In the genomic region with DNA sequence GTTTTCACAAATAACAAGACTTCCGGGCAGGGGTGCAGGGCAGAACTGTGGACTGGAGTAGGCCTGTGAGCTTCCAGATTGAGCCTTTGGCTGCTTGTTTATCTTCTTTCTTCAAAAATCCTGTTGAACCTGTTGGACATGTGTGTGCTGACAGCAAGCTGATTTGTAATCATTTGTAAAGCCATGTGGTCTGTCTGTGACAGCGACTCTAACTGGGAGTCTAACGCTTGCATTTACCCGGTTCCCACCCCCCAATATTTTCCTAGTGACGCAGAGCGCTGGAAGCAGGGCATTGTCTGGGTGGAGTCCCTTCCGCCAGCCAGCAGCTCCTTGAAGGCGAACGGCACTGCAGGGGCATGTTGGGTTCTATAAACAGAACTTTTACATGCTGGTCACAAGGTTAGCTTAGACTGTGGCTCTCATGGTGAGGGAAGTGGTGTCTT, we compare ENCODE assay signal across 1 cellular context.
TF ChIP-seq lines count a peak whose summit lies in the region.

No MANE protein-coding gene starts in this region.

TF ChIP-seq in GM23338, 12 proteins besides CTCF, POLR2A, EP300 and RAD21 (continued from another document):
- TF ChIP-seq, protein P1, sequence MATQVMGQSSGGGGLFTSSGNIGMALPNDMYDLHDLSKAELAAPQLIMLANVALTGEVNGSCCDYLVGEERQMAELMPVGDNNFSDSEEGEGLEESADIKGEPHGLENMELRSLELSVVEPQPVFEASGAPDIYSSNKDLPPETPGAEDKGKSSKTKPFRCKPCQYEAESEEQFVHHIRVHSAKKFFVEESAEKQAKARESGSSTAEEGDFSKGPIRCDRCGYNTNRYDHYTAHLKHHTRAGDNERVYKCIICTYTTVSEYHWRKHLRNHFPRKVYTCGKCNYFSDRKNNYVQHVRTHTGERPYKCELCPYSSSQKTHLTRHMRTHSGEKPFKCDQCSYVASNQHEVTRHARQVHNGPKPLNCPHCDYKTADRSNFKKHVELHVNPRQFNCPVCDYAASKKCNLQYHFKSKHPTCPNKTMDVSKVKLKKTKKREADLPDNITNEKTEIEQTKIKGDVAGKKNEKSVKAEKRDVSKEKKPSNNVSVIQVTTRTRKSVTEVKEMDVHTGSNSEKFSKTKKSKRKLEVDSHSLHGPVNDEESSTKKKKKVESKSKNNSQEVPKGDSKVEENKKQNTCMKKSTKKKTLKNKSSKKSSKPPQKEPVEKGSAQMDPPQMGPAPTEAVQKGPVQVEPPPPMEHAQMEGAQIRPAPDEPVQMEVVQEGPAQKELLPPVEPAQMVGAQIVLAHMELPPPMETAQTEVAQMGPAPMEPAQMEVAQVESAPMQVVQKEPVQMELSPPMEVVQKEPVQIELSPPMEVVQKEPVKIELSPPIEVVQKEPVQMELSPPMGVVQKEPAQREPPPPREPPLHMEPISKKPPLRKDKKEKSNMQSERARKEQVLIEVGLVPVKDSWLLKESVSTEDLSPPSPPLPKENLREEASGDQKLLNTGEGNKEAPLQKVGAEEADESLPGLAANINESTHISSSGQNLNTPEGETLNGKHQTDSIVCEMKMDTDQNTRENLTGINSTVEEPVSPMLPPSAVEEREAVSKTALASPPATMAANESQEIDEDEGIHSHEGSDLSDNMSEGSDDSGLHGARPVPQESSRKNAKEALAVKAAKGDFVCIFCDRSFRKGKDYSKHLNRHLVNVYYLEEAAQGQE (IDR thresholded peaks at IDR 0.05; ENCODE audit: unreplicated experiment): no peak
- TF ChIP-seq, protein P2, sequence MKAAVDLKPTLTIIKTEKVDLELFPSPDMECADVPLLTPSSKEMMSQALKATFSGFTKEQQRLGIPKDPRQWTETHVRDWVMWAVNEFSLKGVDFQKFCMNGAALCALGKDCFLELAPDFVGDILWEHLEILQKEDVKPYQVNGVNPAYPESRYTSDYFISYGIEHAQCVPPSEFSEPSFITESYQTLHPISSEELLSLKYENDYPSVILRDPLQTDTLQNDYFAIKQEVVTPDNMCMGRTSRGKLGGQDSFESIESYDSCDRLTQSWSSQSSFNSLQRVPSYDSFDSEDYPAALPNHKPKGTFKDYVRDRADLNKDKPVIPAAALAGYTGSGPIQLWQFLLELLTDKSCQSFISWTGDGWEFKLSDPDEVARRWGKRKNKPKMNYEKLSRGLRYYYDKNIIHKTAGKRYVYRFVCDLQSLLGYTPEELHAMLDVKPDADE (IDR thresholded peaks at IDR 0.05): no peak
- TF ChIP-seq EZH2phosphoT487 (IDR thresholded peaks at IDR 0.05; ENCODE audit: unreplicated experiment) (no peak), JUNB (IDR thresholded peaks at IDR 0.05; ENCODE audit: unreplicated experiment) (no peak), EZH2 (IDR thresholded peaks at IDR 0.05; ENCODE audit: low read depth, unreplicated experiment) (no peak), CREB1 (CRISPR knock-in tag; IDR thresholded peaks at IDR 0.05; ENCODE audit: low read depth) (no peak), STAT1 (IDR thresholded peaks at IDR 0.05; ENCODE audit: unreplicated experiment) (no peak)
